ENCODE assay signal across 8 cellular contexts in genomic region chr3:49539659-49540560, GRCh38. TPM values are rescaled to one million over a fixed set of nuclear protein-coding genes. Genes with fewer than 3 reads are reported as not detected.
A peak's percentile ranks its signal among the peaks of the same experiment; 100 is the strongest.
DNase-seq lines count a peak whose midpoint lies in the region; ATAC-seq and TF ChIP-seq lines count a peak whose summit lies in the region.

No MANE protein-coding gene starts in this region.

- TF ChIP-seq CTCF in AG09319 (IDR thresholded peaks at IDR 0.05; ENCODE audit: low read depth, low read length), result peak; percentile 82
- TF ChIP-seq CTCF in WTC11 (IDR thresholded peaks at IDR 0.05), result peak; percentile 80
- peak; percentile 90 for TF ChIP-seq CTCF in cardiac fibroblast (IDR thresholded peaks at IDR 0.05; ENCODE audit: low read depth, low read length)
- TF ChIP-seq CTCF in spleen (IDR thresholded peaks at IDR 0.05 in 8 of 11, conservative IDR thresholded peaks at IDR 0.05 in 3 of 11), result peak; percentile 88 to 97 (median 93)

- H3K4me3 Mint-ChIP-seq in WTC11, result peak overlapping the region; percentile 72

- H3K27me3 Mint-ChIP-seq in WTC11 (ENCODE audit: low read depth), result peaks cover 23% of the 10 kb centered on the region

- intact Hi-C loops in spleen (cut with DNase I; ENCODE audit: low total_unique reads), result loop anchor here (2.0 kb wide), 1 partner anchor 131 kb away; no protein-coding TSS in a partner anchor

- TF ChIP-seq POLR2A in GM18951 (IDR thresholded peaks at IDR 0.05; ENCODE audit: extremely low read depth, insufficient read depth, insufficient read length) (peak; percentile 55), spleen (IDR thresholded peaks at IDR 0.05) (peak in 1 of 3 donors; percentile 13)

- 1% methylated on average over 22 to 63 of the region's 63 CpGs for WGBS in spleen, 5 donors

- DNase-seq in AG09319 (ENCODE audit: extremely low read depth, low read depth), result peak; percentile 87
- DNase-seq in NCI-H2227 treated with DMSO at 0.1 percent for 48 hours (lab: John Stamatoyannopoulos, UW), result peak; percentile 97
- DNase-seq in WTC11 (ENCODE audit: low spot score), result peak; percentile 97
- peak; percentile 95 to 97 for DNase-seq in cardiac fibroblast (ENCODE audit: low read depth in 2 of 2)
- DNase-seq in inferior parietal cortex (ENCODE audit: extremely low spot score), result peak; percentile 87
- peak; percentile 98 for DNase-seq in spleen

- H3K4me3 ChIP-seq in cardiac fibroblast (replicated peaks in 1 of 2; ENCODE audit: low read depth in 2 of 2, low read length in 2 of 2) (peak overlapping the region; percentile 47 to 59), spleen (peak overlapping the region; percentile 40 to 73 (median 48))

- H3K9me3 Mint-ChIP-seq in WTC11, result 0 out of 2 replicates have a peak, but pooled peaks cover 4% of the 10 kb centered on the region

- peaks cover 19% of the 10 kb centered on the region for H3K4me1 Mint-ChIP-seq in WTC11

- peaks cover 0 to 3% (median 0%) of the 10 kb centered on the region in 7 donors for H3K27me3 ChIP-seq in spleen (replicated peaks in 1 of 7)

- ATAC-seq in HG03175 (IDR thresholded peaks at IDR 0.05; ENCODE audit: unreplicated experiment), result peak; percentile 92
- ATAC-seq in WTC11, result peak; percentile 86

- H3K36me3 Mint-ChIP-seq in WTC11, result no peaks in the 10 kb centered on the region

- H3K9me3 ChIP-seq in spleen, result no peaks in the 10 kb centered on the region

- H3K27ac Mint-ChIP-seq in WTC11, result 0 out of 2 replicates have a peak overlapping the region, but pooled peaks have one; percentile 41

- peaks cover 3 to 21% (median 11%) of the 10 kb centered on the region in 6 donors for H3K4me1 ChIP-seq in spleen

- H3K27ac ChIP-seq in spleen, result peak overlapping the region; percentile 74 to 89 (median 84)

- in situ Hi-C loops in GM18951 (cut with MboI; ENCODE audit: low sequenced_read_pairs, unreplicated experiment), result no loop called here

- CTCF ChIA-PET in WTC11 (lab: Charles Lee), result interaction anchor here (0.5 to 3.4 kb wide), 90 partner anchors 8 to 822 kb away, joined by 3 to 304 read pairs (median 5); partner anchors contain the start of genes AMIGO3, BSN, C3orf62 and DAG1

- POLR2A ChIA-PET in WTC11 (lab: Charles Lee), result interaction anchor here (0.5 to 2.7 kb wide), 12 partner anchors 14 to 518 kb away, joined by 3 to 27 read pairs (median 4); partner anchors contain the start of genes AMIGO3, BSN, DAG1 and NDUFAF3

- H3K36me3 ChIP-seq in spleen, result peaks cover 0 to 4% (median 0%) of the 10 kb centered on the region in 6 donors

TF ChIP-seq in WTC11, 78 proteins besides CTCF, POLR2A, EP300 and RAD21 (continues in another document):
- TF ChIP-seq ERG (CRISPR knock-in tag; IDR thresholded peaks at IDR 0.05), result no peak
- no peak for TF ChIP-seq NFYB (CRISPR knock-in tag; conservative IDR thresholded peaks at IDR 0.05; ENCODE audit: low read depth)
- TF ChIP-seq FOXP1 (CRISPR knock-in tag; IDR thresholded peaks at IDR 0.05; ENCODE audit: borderline replicate concordance), result no peak; the same call in 1 of the 2 replicates
- no peak for TF ChIP-seq GRHL2 (CRISPR knock-in tag; IDR thresholded peaks at IDR 0.05; ENCODE audit: insufficient replicate concordance, severe bottlenecking)
- TF ChIP-seq TCF7 (CRISPR knock-in tag; IDR thresholded peaks at IDR 0.05; ENCODE audit: low read depth), result no peak
- TF ChIP-seq RELA (CRISPR knock-in tag; IDR thresholded peaks at IDR 0.05; ENCODE audit: borderline replicate concordance), result no peak
- no peak for TF ChIP-seq FOXJ3 (CRISPR knock-in tag; IDR thresholded peaks at IDR 0.05; ENCODE audit: borderline replicate concordance)
- TF ChIP-seq STAT6 (CRISPR knock-in tag; conservative IDR thresholded peaks at IDR 0.05; ENCODE audit: low read depth), result 0 out of 2 replicates have a peak, but pooled peaks have one; percentile 37
- TF ChIP-seq SOX15 (CRISPR knock-in tag; IDR thresholded peaks at IDR 0.05), result no peak
- no peak for TF ChIP-seq ZNF317 (CRISPR knock-in tag; IDR thresholded peaks at IDR 0.05; ENCODE audit: borderline replicate concordance, low read depth)
- peak; percentile 68; the same call in 1 of the 2 replicates for TF ChIP-seq ZNF232 (CRISPR knock-in tag; IDR thresholded peaks at IDR 0.05)
- no peak for TF ChIP-seq IRF2 (CRISPR knock-in tag; IDR thresholded peaks at IDR 0.05; ENCODE audit: borderline replicate concordance, low read depth)
- no peak for TF ChIP-seq MXD4 (CRISPR knock-in tag; IDR thresholded peaks at IDR 0.05; ENCODE audit: borderline replicate concordance)
- TF ChIP-seq ZNF138 (CRISPR knock-in tag; conservative IDR thresholded peaks at IDR 0.05), result no peak
- TF ChIP-seq CBFB (CRISPR knock-in tag; IDR thresholded peaks at IDR 0.05; ENCODE audit: low read depth), result no peak
- TF ChIP-seq TEAD1 (CRISPR knock-in tag; IDR thresholded peaks at IDR 0.05), result 0 out of 2 replicates have a peak, but pooled peaks have one; percentile 32
- no peak for TF ChIP-seq ZMAT4 (CRISPR knock-in tag; IDR thresholded peaks at IDR 0.05)
- TF ChIP-seq ZBTB21 (CRISPR knock-in tag; IDR thresholded peaks at IDR 0.05; ENCODE audit: borderline replicate concordance), result no peak
- no peak for TF ChIP-seq NFATC4 (CRISPR knock-in tag; IDR thresholded peaks at IDR 0.05)
- TF ChIP-seq NFE2L1 (CRISPR knock-in tag; IDR thresholded peaks at IDR 0.05), result no peak
- 0 out of 2 replicates have a peak, but pooled peaks have one; percentile 39 for TF ChIP-seq FOXP4 (CRISPR knock-in tag; IDR thresholded peaks at IDR 0.05)
- TF ChIP-seq HMGXB4 (CRISPR knock-in tag; IDR thresholded peaks at IDR 0.05), result peak; percentile 50; the same call in 1 of the 2 replicates
- TF ChIP-seq ZNF416 (CRISPR knock-in tag; IDR thresholded peaks at IDR 0.05), result no peak

RNA-seq across cellular contexts. Expression of gene BSN, which starts 14.4 kb away (rescaled TPM):
- total RNA-seq in WTC11 (2021), result 1.7 to 2.8 TPM (median 2.4 TPM) in 3 replicates
- total RNA-seq in spleen, result 1 to 10 TPM in 1 of 7 donors, under 1 TPM in 6; 0.26 to 1.1 (median 0.51) TPM
- polyA plus RNA-seq in spleen, result under 1 TPM; 0.02 to 0.06 (median 0.03) TPM

Comparison
In these comparisons a context has a peak if more than half of its experiments do, and no peak if none do; other contexts are left out.
1. Peak in every context shown above with its lines: DNase-seq, ATAC-seq, H3K4me3 ChIP-seq and H3K27ac ChIP-seq.